Comparison of ENCODE assay signal across 23 cellular contexts in the genomic region with DNA sequence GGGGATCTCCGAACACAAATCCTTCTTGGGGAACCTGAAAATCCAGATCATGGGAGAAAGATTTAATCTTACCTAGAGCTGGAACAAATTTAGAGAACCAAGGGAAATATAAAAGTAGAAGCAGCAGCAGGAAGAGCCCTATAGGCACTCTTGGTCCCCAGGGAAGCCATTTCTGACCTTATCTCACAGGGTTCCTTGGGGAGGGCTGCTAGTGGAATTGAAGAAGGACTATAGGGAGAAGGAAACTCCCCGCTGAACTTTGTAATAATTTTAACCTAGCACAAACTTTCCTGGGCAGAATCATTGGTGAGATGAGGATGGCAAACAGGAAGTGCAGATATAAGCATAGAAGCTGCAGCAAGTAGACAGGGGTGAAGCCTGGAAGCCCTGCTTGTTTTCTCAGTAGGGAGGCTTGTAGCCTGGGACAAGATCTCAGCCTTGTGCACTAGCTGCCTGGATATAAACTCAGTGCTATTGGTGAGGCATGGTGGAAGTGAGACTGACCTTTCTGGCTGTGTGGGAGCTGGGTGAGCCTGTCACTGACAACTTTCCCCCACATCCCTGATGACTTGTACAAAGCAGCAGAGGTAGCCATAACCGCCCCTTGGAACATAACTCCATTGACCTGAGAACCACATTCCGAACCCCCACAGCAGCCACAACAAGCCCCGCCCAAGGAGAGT.
DNase-seq lines count a peak whose midpoint lies in the region; ATAC-seq, FAIRE-seq and TF ChIP-seq lines count a peak whose summit lies in the region.
"Had no signal": no experiment of that assay in that cellular context is flagged by ENCODE, and none has a peak within 500 bp of the region (broad histone marks: within the 10 kb centered on the region; RNA-seq: fewer than 3 reads in every experiment).

No MANE protein-coding gene starts in this region.

- intact Hi-C loops in activated naive CD4-positive, alpha-beta T cell treated with anti-CD3 and anti-CD28 coated beads for 36 hours (cut with micrococcal nuclease), result no loop called here

- no peak overlapping the region for H3K4me3 ChIP-seq in Loucy (ENCODE audit: low read length, poor library complexity, severe bottlenecking)
- no peak overlapping the region for H3K4me3 ChIP-seq in astrocyte (ENCODE audit: insufficient read depth, low read depth, low read length)
- no peak overlapping the region for H3K4me3 ChIP-seq in hepatocyte
- H3K4me3 ChIP-seq: uterus had no signal

- peaks cover 8% of the 10 kb centered on the region for H3K9me3 Mint-ChIP-seq in activated naive CD4-positive, alpha-beta T cell treated with anti-CD3 and anti-CD28 coated beads for 36 hours
- H3K9me3 Mint-ChIP-seq in astrocyte (ENCODE audit: unreplicated experiment), result peaks cover 3% of the 10 kb centered on the region
- peaks cover 3% of the 10 kb centered on the region for H3K9me3 Mint-ChIP-seq in stimulated activated memory B cell treated with anti-CD40 and anti-IgM and Interleukin-4, amounts not matched to agents 10 μg/mL and 1 μg/mL and 100 μg/mL, for 72 hours

- H3K27me3 ChIP-seq in Loucy (ENCODE audit: insufficient read depth, low read length, poor library complexity, severe bottlenecking), result no peaks in the 10 kb centered on the region
- H3K27me3 ChIP-seq in astrocyte (ENCODE audit: insufficient read depth, low read length), result no peaks in the 10 kb centered on the region
- H3K27me3 ChIP-seq in hepatocyte, result no peaks in the 10 kb centered on the region
- H3K27me3 ChIP-seq: uterus had no signal

- no peaks in the 10 kb centered on the region for H3F3A ChIP-seq in Loucy (ENCODE audit: low read depth)

- no peaks in the 10 kb centered on the region for H3K36me3 ChIP-seq in Loucy (ENCODE audit: insufficient read depth, low read length)
- H3K36me3 ChIP-seq in astrocyte (ENCODE audit: insufficient read depth, low read length), result no peaks in the 10 kb centered on the region
- H3K36me3 ChIP-seq in hepatocyte (replicated peaks; ENCODE audit: insufficient read depth, low read depth), result no peaks in the 10 kb centered on the region
- H3K36me3 ChIP-seq: uterus had no signal

- CTCF ChIA-PET in activated naive CD4-positive, alpha-beta T cell treated with anti-CD3 and anti-CD28 coated beads for 36 hours (lab: Charles Lee), result interaction anchor here (0.6 to 1.3 kb wide), 7 partner anchors 8 to 869 kb away, joined by 3 to 4 read pairs (median 3); no protein-coding TSS in a partner anchor

- H3K27ac ChIP-seq in astrocyte (ENCODE audit: low read depth, low read length) (no peak overlapping the region), hepatocyte (no peak overlapping the region)
- H3K27ac ChIP-seq: epithelial cell of prostate, KMS-11 had no signal

- H4K20me1 ChIP-seq in Loucy (ENCODE audit: insufficient read depth, low read length, poor library complexity, severe bottlenecking) (no peaks in the 10 kb centered on the region), astrocyte (ENCODE audit: insufficient read depth, low read length) (no peaks in the 10 kb centered on the region), hepatocyte (ENCODE audit: insufficient read depth, poor library complexity, severe bottlenecking) (no peaks in the 10 kb centered on the region)

- H3K4me3 Mint-ChIP-seq in activated naive CD4-positive, alpha-beta T cell treated with anti-CD3 and anti-CD28 coated beads for 36 hours, result no peak overlapping the region
- peak overlapping the region; percentile 37 for H3K4me3 Mint-ChIP-seq in astrocyte (ENCODE audit: unreplicated experiment)
- no peak overlapping the region for H3K4me3 Mint-ChIP-seq in stimulated activated memory B cell treated with anti-CD40 and anti-IgM and Interleukin-4, amounts not matched to agents 10 μg/mL and 1 μg/mL and 100 μg/mL, for 72 hours
- H3K4me3 Mint-ChIP-seq: CD8-positive, alpha-beta T cell had no signal

- no peaks in the 10 kb centered on the region for H3K27me3 Mint-ChIP-seq in activated naive CD4-positive, alpha-beta T cell treated with anti-CD3 and anti-CD28 coated beads for 36 hours (ENCODE audit: low read depth)
- H3K27me3 Mint-ChIP-seq in astrocyte (ENCODE audit: low read depth, unreplicated experiment), result no peaks in the 10 kb centered on the region
- no peaks in the 10 kb centered on the region for H3K27me3 Mint-ChIP-seq in stimulated activated memory B cell treated with anti-CD40 and anti-IgM and Interleukin-4, amounts not matched to agents 10 μg/mL and 1 μg/mL and 100 μg/mL, for 72 hours
- H3K27me3 Mint-ChIP-seq: naive B cell had no signal

- H3K9me2 ChIP-seq in Loucy (replicated peaks; ENCODE audit: low read depth, low read length), result no peaks in the 10 kb centered on the region
- no peaks in the 10 kb centered on the region for H3K9me2 ChIP-seq in hepatocyte (replicated peaks; ENCODE audit: insufficient read depth)

- H3K4me1 ChIP-seq in Loucy (ENCODE audit: insufficient read depth, low read length, poor library complexity, severe bottlenecking) (peaks cover 10% of the 10 kb centered on the region), astrocyte (ENCODE audit: insufficient read depth, low read length) (no peaks in the 10 kb centered on the region), hepatocyte (ENCODE audit: insufficient read depth) (peaks cover 6% of the 10 kb centered on the region)

- peaks cover 19% of the 10 kb centered on the region for H3K4me1 Mint-ChIP-seq in activated naive CD4-positive, alpha-beta T cell treated with anti-CD3 and anti-CD28 coated beads for 36 hours (ENCODE audit: low read depth)
- H3K4me1 Mint-ChIP-seq in astrocyte (ENCODE audit: low read depth, unreplicated experiment), result peaks cover 30% of the 10 kb centered on the region
- peaks cover 20% of the 10 kb centered on the region for H3K4me1 Mint-ChIP-seq in stimulated activated memory B cell treated with anti-CD40 and anti-IgM and Interleukin-4, amounts not matched to agents 10 μg/mL and 1 μg/mL and 100 μg/mL, for 72 hours

- H2AFZ ChIP-seq in Loucy (ENCODE audit: low read length) (peak overlapping the region; percentile 97), astrocyte (ENCODE audit: low read depth, low read length) (no peak overlapping the region), hepatocyte (no peak overlapping the region)

- WGBS in hepatocyte (ENCODE audit: low lambda C conversion rate, missing lambda C conversion rate), result 92% methylated on average over 5 of the region's 5 CpGs

- peaks cover 4% of the 10 kb centered on the region for H3K36me3 Mint-ChIP-seq in activated naive CD4-positive, alpha-beta T cell treated with anti-CD3 and anti-CD28 coated beads for 36 hours (ENCODE audit: low read depth)
- no peaks in the 10 kb centered on the region for H3K36me3 Mint-ChIP-seq in astrocyte (ENCODE audit: low read depth, unreplicated experiment)
- peaks cover 6% of the 10 kb centered on the region for H3K36me3 Mint-ChIP-seq in stimulated activated memory B cell treated with anti-CD40 and anti-IgM and Interleukin-4, amounts not matched to agents 10 μg/mL and 1 μg/mL and 100 μg/mL, for 72 hours

- ATAC-seq in stimulated activated memory B cell treated with anti-CD40 and anti-IgM and Interleukin-4, amounts not matched to agents 10 μg/mL and 1 μg/mL and 100 μg/mL, for 72 hours, result peak; percentile 84
- ATAC-seq: CD8-positive, alpha-beta T cell had no signal

- peak overlapping the region; percentile 50 for H3K4me2 ChIP-seq in Loucy (ENCODE audit: low read depth, low read length, poor library complexity, severe bottlenecking)
- no peak overlapping the region for H3K4me2 ChIP-seq in astrocyte (ENCODE audit: low read length)
- no peak overlapping the region for H3K4me2 ChIP-seq in hepatocyte
- H3K4me2 ChIP-seq: KMS-11 had no signal

- TF ChIP-seq CTCF in Loucy (conservative IDR thresholded peaks at IDR 0.05; ENCODE audit: low read length) (no peak), astrocyte (IDR thresholded peaks at IDR 0.05; ENCODE audit: insufficient read depth, low read depth, low read length) (no peak), hepatocyte (IDR thresholded peaks at IDR 0.05; ENCODE audit: poor library complexity) (no peak)

- FAIRE-seq in astrocyte (lab: Jason Lieb, UNC), result no peak
- no peak for FAIRE-seq in GM12891 (lab: Jason Lieb, UNC)
- FAIRE-seq: frontal cortex, kidney, small intestine had no signal

- H3K9me3 ChIP-seq in Loucy (ENCODE audit: insufficient read depth, low read depth, low read length) (peaks cover 5% of the 10 kb centered on the region; the same call in 1 of the 2 replicates), astrocyte (ENCODE audit: insufficient read depth, low read depth, low read length) (no peaks in the 10 kb centered on the region), hepatocyte (ENCODE audit: low read depth) (no peaks in the 10 kb centered on the region)
- H3K9me3 ChIP-seq: uterus had no signal

- peak overlapping the region; percentile 42 for H3K27ac Mint-ChIP-seq in activated naive CD4-positive, alpha-beta T cell treated with anti-CD3 and anti-CD28 coated beads for 36 hours
- H3K27ac Mint-ChIP-seq in astrocyte (ENCODE audit: unreplicated experiment), result peak overlapping the region; percentile 90
- peak overlapping the region; percentile 25 for H3K27ac Mint-ChIP-seq in stimulated activated memory B cell treated with anti-CD40 and anti-IgM and Interleukin-4, amounts not matched to agents 10 μg/mL and 1 μg/mL and 100 μg/mL, for 72 hours
- H3K27ac Mint-ChIP-seq: CD8-positive, alpha-beta T cell had no signal

- TF ChIP-seq POLR2A in GM12891 (IDR thresholded peaks at IDR 0.05; ENCODE audit: low read depth, low read length), result no peak

- no peak for DNase-seq in activated naive CD4-positive, alpha-beta T cell treated with anti-CD3 and anti-CD28 coated beads for 36 hours
- DNase-seq in activated naive CD4-positive, alpha-beta T cell (lab: John Stamatoyannopoulos, UW), result no peak
- DNase-seq in astrocyte (ENCODE audit: low read depth) (no peak), HCEC 1CT (no peak), hepatocyte (ENCODE audit: low spot score) (no peak), GM12891 (ENCODE audit: insufficient read length, low spot score) (no peak)
- DNase-seq: activated CD8-positive, alpha-beta memory T cell treated with anti-CD3 and anti-CD28 coated beads for 24 hours; amygdala; CD8-positive, alpha-beta T cell; kidney; naive B cell; NCI-H1092 treated with DMSO at 0.1 percent for 48 hours; NCI-H2081 treated with DMSO at 0.1 percent for 48 hours; NCI-H446 treated with DMSO at 0.1 percent for 48 hours; posterior cingulate gyrus; small intestine; substantia nigra; uterus had no signal

- no peaks in the 10 kb centered on the region for H3K79me2 ChIP-seq in Loucy (ENCODE audit: insufficient read depth, low read length)
- H3K79me2 ChIP-seq in astrocyte (ENCODE audit: insufficient read depth, low read length), result no peaks in the 10 kb centered on the region
- H3K79me2 ChIP-seq in hepatocyte, result no peaks in the 10 kb centered on the region

- H3K9ac ChIP-seq in Loucy (ENCODE audit: low read depth, low read length, poor library complexity, severe bottlenecking), result peak overlapping the region; percentile 3
- H3K9ac ChIP-seq in astrocyte (ENCODE audit: low read length), result no peak overlapping the region
- H3K9ac ChIP-seq: KMS-11 had no signal

TF ChIP-seq in GM12891, 5 proteins besides CTCF, POLR2A, EP300 and RAD21:
- no peak for TF ChIP-seq SPI1 (IDR thresholded peaks at IDR 0.05; ENCODE audit: low read depth, low read length)
- no peak for TF ChIP-seq PAX5 (IDR thresholded peaks at IDR 0.05; ENCODE audit: insufficient read depth, low read length, severe bottlenecking)
- TF ChIP-seq TAF1 (IDR thresholded peaks at IDR 0.05; ENCODE audit: low read depth, low read length), result no peak
- no peak for TF ChIP-seq POU2F2 (IDR thresholded peaks at IDR 0.05; ENCODE audit: low read depth, low read length)

Comparison
In these comparisons a context has a peak if more than half of its experiments do, and no peak if none do; other contexts are left out.
1. H3K27ac Mint-ChIP-seq: peak in every context shown above with its lines; median percentile 90 in astrocyte; 42 in activated naive CD4-positive, alpha-beta T cell treated with anti-CD3 and anti-CD28 coated beads for 36 hours; 25 in stimulated activated memory B cell treated with anti-CD40 and anti-IgM and Interleukin-4, amounts not matched to agents 10 μg/mL and 1 μg/mL and 100 μg/mL, for 72 hours.